In genomic region chr7:47786557-47787248, GRCh38 we compare ENCODE assay signal across 8 cellular contexts.
A peak's percentile ranks its signal among the peaks of the same experiment; 100 is the strongest.
DNase-seq lines count a peak whose midpoint lies in the region; ATAC-seq and TF ChIP-seq lines count a peak whose summit lies in the region.

No MANE protein-coding gene starts in this region.

- peak; percentile 98 for DNase-seq in astrocyte of the cerebellum (ENCODE audit: low read depth)
- DNase-seq in iris pigment epithelial cell (ENCODE audit: low read depth): peak; percentile 99
- no peak for DNase-seq in spleen
- no peak for DNase-seq in NCI-H187 treated with DMSO at 0.1 percent for 48 hours (lab: John Stamatoyannopoulos, UW)

- no peaks in the 10 kb centered on the region for H3K9me3 ChIP-seq in HEK293 (ENCODE audit: control insufficient read depth, insufficient read depth, low read depth, low read length)
- H3K9me3 ChIP-seq in spleen: no peaks in the 10 kb centered on the region

- WGBS in spleen, 5 donors: 41 to 55% (median 43%) methylated on average over 11 of the region's 11 CpGs

- no peak for TF ChIP-seq CTCF in HEK293 (tag by site-specific recombination; IDR thresholded peaks at IDR 0.05)
- TF ChIP-seq CTCF in astrocyte of the cerebellum (IDR thresholded peaks at IDR 0.05; ENCODE audit: low read depth, low read length, missing control alignments): no peak
- no peak for TF ChIP-seq CTCF in spleen (IDR thresholded peaks at IDR 0.05 in 8 of 11, conservative IDR thresholded peaks at IDR 0.05 in 3 of 11)

- H3K4me3 ChIP-seq in HEK293 (ENCODE audit: low read depth, low read length): no peak overlapping the region
- no peak overlapping the region for H3K4me3 ChIP-seq in astrocyte of the cerebellum (ENCODE audit: low read depth, low read length)
- no peak overlapping the region for H3K4me3 ChIP-seq in spleen

- peaks cover 14% of the 10 kb centered on the region for H3K4me1 ChIP-seq in HEK293 (ENCODE audit: control insufficient read depth, insufficient read depth, low read length)
- no peaks in the 10 kb centered on the region for H3K4me1 ChIP-seq in spleen

- ATAC-seq in GM18858 (IDR thresholded peaks at IDR 0.05; ENCODE audit: unreplicated experiment): no peak
- ATAC-seq in HG02884 (IDR thresholded peaks at IDR 0.05; ENCODE audit: unreplicated experiment): no peak
- no peak for ATAC-seq in GM21360 (IDR thresholded peaks at IDR 0.05; ENCODE audit: unreplicated experiment)

- H3K36me3 ChIP-seq in HEK293 (ENCODE audit: control insufficient read depth in 2 of 2, insufficient read depth in 1 of 2, low read length in 2 of 2): no peaks in the 10 kb centered on the region
- no peaks in the 10 kb centered on the region for H3K36me3 ChIP-seq in spleen

- peak overlapping the region; percentile 50; the same call in 1 of the 2 replicates for H3K27ac ChIP-seq in HEK293 (ENCODE audit: extremely low read depth, low read depth, low read length)
- peak overlapping the region in 7 of 8 donors; percentile 30 to 67 (median 53) for H3K27ac ChIP-seq in spleen

- POLR2A ChIA-PET in HEK293 (lab: Yijun Ruan, JAX): no interaction called here

- no peak for TF ChIP-seq POLR2A in spleen (IDR thresholded peaks at IDR 0.05)

- no peaks in the 10 kb centered on the region for H3K27me3 ChIP-seq in spleen (replicated peaks in 1 of 7)

- in situ Hi-C loops in astrocyte of the cerebellum (cut with HindIII; ENCODE audit: low sequenced_read_pairs): no loop called here

- CTCF ChIA-PET in HEK293 (lab: Yijun Ruan, JAX): interaction anchor here (0.6 to 1.0 kb wide), 4 partner anchors 27 to 520 kb away, joined by 3 to 11 read pairs (median 4); no protein-coding TSS in a partner anchor

- intact Hi-C loops in spleen (cut with DNase I; ENCODE audit: low total_unique reads): no loop called here

TF ChIP-seq in HEK293, 187 proteins besides CTCF, POLR2A, EP300 and RAD21 (continues in another document):
- TF ChIP-seq ZNF214 (tag by site-specific recombination; IDR thresholded peaks at IDR 0.05; ENCODE audit: borderline replicate concordance): no peak
- no peak for TF ChIP-seq SCRT1 (tag by site-specific recombination; IDR thresholded peaks at IDR 0.05; ENCODE audit: borderline replicate concordance)
- no peak for TF ChIP-seq ZNF112 (tag by site-specific recombination; IDR thresholded peaks at IDR 0.05)
- TF ChIP-seq ZNF629 (tag by site-specific recombination; IDR thresholded peaks at IDR 0.05): 0 out of 2 replicates have a peak, but pooled peaks have one; percentile 10
- no peak for TF ChIP-seq ZNF362 (tag by site-specific recombination; IDR thresholded peaks at IDR 0.05)
- no peak for TF ChIP-seq ZFP37 (tag by site-specific recombination; IDR thresholded peaks at IDR 0.05)
- TF ChIP-seq ZNF19 (tag by site-specific recombination; IDR thresholded peaks at IDR 0.05; ENCODE audit: low read depth): no peak
- TF ChIP-seq KLF10 (tag by site-specific recombination; IDR thresholded peaks at IDR 0.05): no peak
- no peak for TF ChIP-seq ZNF791 (tag by site-specific recombination; IDR thresholded peaks at IDR 0.05)
- TF ChIP-seq ZSCAN16 (tag by site-specific recombination; IDR thresholded peaks at IDR 0.05): no peak
- TF ChIP-seq SP2 (tag by site-specific recombination; IDR thresholded peaks at IDR 0.05): peak; percentile 49
- TF ChIP-seq PATZ1 (tag by site-specific recombination; IDR thresholded peaks at IDR 0.05): peak; percentile 34; the same call in 1 of the 2 replicates
- TF ChIP-seq, protein P1, sequence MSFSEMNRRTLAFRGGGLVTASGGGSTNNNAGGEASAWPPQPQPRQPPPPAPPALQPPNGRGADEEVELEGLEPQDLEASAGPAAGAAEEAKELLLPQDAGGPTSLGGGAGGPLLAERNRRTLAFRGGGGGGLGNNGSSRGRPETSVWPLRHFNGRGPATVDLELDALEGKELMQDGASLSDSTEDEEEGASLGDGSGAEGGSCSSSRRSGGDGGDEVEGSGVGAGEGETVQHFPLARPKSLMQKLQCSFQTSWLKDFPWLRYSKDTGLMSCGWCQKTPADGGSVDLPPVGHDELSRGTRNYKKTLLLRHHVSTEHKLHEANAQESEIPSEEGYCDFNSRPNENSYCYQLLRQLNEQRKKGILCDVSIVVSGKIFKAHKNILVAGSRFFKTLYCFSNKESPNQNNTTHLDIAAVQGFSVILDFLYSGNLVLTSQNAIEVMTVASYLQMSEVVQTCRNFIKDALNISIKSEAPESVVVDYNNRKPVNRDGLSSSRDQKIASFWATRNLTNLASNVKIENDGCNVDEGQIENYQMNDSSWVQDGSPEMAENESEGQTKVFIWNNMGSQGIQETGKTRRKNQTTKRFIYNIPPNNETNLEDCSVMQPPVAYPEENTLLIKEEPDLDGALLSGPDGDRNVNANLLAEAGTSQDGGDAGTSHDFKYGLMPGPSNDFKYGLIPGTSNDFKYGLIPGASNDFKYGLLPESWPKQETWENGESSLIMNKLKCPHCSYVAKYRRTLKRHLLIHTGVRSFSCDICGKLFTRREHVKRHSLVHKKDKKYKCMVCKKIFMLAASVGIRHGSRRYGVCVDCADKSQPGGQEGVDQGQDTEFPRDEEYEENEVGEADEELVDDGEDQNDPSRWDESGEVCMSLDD (tag by site-specific recombination; IDR thresholded peaks at IDR 0.05): no peak
- 0 out of 2 replicates have a peak, but pooled peaks have one; percentile 11 for TF ChIP-seq ZNF366 (tag by site-specific recombination; conservative IDR thresholded peaks at IDR 0.05)
- TF ChIP-seq ATF2 (tag by site-specific recombination; IDR thresholded peaks at IDR 0.05; ENCODE audit: low read depth): no peak
- TF ChIP-seq ZNF558 (tag by site-specific recombination; IDR thresholded peaks at IDR 0.05): no peak
- no peak for TF ChIP-seq ZNF571 (tag by site-specific recombination; IDR thresholded peaks at IDR 0.05)

Comparison
In these comparisons a context has a peak if more than half of its experiments do, and no peak if none do; other contexts are left out.
1. DNase-seq: peak in astrocyte of the cerebellum (single experiment) and iris pigment epithelial cell (single experiment); none in spleen (single experiment) and NCI-H187 treated with DMSO at 0.1 percent for 48 hours (single experiment).